ENCODE assay signal across 6 cellular contexts in genomic region chr17:82696916-82697807, GRCh38. TPM values are rescaled to one million over a fixed set of nuclear protein-coding genes. Genes with fewer than 3 reads are reported as not detected.
DNase-seq lines count a peak whose midpoint lies in the region; ATAC-seq, FAIRE-seq and TF ChIP-seq lines count a peak whose summit lies in the region.

No MANE protein-coding gene starts in this region.

- H3K36me3 ChIP-seq in PC-3 (ENCODE audit: low read depth, low read length) (no peaks in the 10 kb centered on the region; the same call in 1 of the 2 replicates), endodermal cell (ENCODE audit: control insufficient read depth, insufficient read depth, low read length) (no peaks in the 10 kb centered on the region)

- H3K9ac ChIP-seq in PC-3 (ENCODE audit: low read length) (peak overlapping the region; percentile 37; the same call in 1 of the 2 replicates), endodermal cell (ENCODE audit: extremely low read depth, low read length, poor library complexity, severe bottlenecking) (no peak overlapping the region)

- 40 to 41% methylated on average over 20 to 48 of the region's 48 CpGs for WGBS in endodermal cell (ENCODE audit: insufficient coverage in 1 of 2, insufficient read length in 1 of 2), 2 experiments

- TF ChIP-seq CTCF in PC-3 (conservative IDR thresholded peaks at IDR 0.05; ENCODE audit: low read depth, low read length) (no peak), endodermal cell (conservative IDR thresholded peaks at IDR 0.05) (no peak)

- no peak for ATAC-seq in PC-3
- ATAC-seq in HG02938 (IDR thresholded peaks at IDR 0.05; ENCODE audit: unreplicated experiment), result no peak

- H3K27me3 Mint-ChIP-seq in endodermal cell (ENCODE audit: insufficient read depth), result peaks cover 57% of the 10 kb centered on the region

- DNase-seq in PC-3 (no peak), endodermal cell (peak; percentile 77), skeletal muscle cell (ENCODE audit: low read depth) (no peak), RCC 7860 (ENCODE audit: low spot score) (no peak), NCI-H1436 treated with DMSO at 0.1 percent for 48 hours (lab: John Stamatoyannopoulos, UW) (no peak)

- FAIRE-seq in RCC 7860 (lab: Jason Lieb, UNC), result no peak

- H3K9me3 ChIP-seq in PC-3 (ENCODE audit: low read length) (no peaks in the 10 kb centered on the region), endodermal cell (ENCODE audit: control insufficient read depth, low read length) (peaks cover 10% of the 10 kb centered on the region)

- peaks cover 5% of the 10 kb centered on the region; the same call in 1 of the 2 replicates for H3K4me1 ChIP-seq in PC-3 (ENCODE audit: insufficient read depth, low read length)
- no peaks in the 10 kb centered on the region for H3K4me1 ChIP-seq in endodermal cell (ENCODE audit: control insufficient read depth, insufficient read depth, low read length)

- H3K79me2 ChIP-seq in PC-3 (ENCODE audit: low read length), result no peaks in the 10 kb centered on the region

- H3K4me3 Mint-ChIP-seq in endodermal cell, result peak overlapping the region; percentile 61

- peaks cover 16% of the 10 kb centered on the region for H3K9me3 Mint-ChIP-seq in endodermal cell

- no peaks in the 10 kb centered on the region for H4K20me1 ChIP-seq in PC-3 (ENCODE audit: low read length)

- H3K27me3 ChIP-seq in PC-3 (ENCODE audit: low read length), result no peaks in the 10 kb centered on the region
- H3K27me3 ChIP-seq in endodermal cell (ENCODE audit: control insufficient read depth, insufficient read depth, low read length, poor library complexity, severe bottlenecking), result peaks cover 50% of the 10 kb centered on the region

- no peak overlapping the region for H3K27ac Mint-ChIP-seq in endodermal cell

- CTCF ChIA-PET in PC-3 (lab: Charles Lee), result no interaction called here

- peak overlapping the region; percentile 30; the same call in 1 of the 2 replicates for H2AFZ ChIP-seq in PC-3 (ENCODE audit: low read length)

- no peaks in the 10 kb centered on the region for H3K9me2 ChIP-seq in PC-3 (replicated peaks; ENCODE audit: low read length)

- H3K27ac ChIP-seq in PC-3 (ENCODE audit: low read length) (no peak overlapping the region), endodermal cell (ENCODE audit: low read depth, low read length) (no peak overlapping the region)

- BruUV-seq in PC-3 (replicated peaks; lab: Mats Ljungman, UMichigan), result no TSS peak

- H3K4me2 ChIP-seq in PC-3 (ENCODE audit: low read length), result peak overlapping the region; percentile 84

- peaks cover 12% of the 10 kb centered on the region for H3K36me3 Mint-ChIP-seq in endodermal cell (ENCODE audit: low read depth)

- no peaks in the 10 kb centered on the region for H3F3A ChIP-seq in PC-3 (ENCODE audit: low read length, unreplicated experiment)

- peak overlapping the region; percentile 69 for H3K4me3 ChIP-seq in PC-3 (ENCODE audit: low read length)
- no peak overlapping the region for H3K4me3 ChIP-seq in endodermal cell (ENCODE audit: low read length)
- H3K4me3 ChIP-seq in skeletal muscle cell (ENCODE audit: low read depth, low read length), result peak overlapping the region; percentile 69

- POLR2A ChIA-PET in PC-3 (lab: Charles Lee; ENCODE audit: unreplicated experiment), result no interaction called here

- H3K4me1 Mint-ChIP-seq in endodermal cell, result no peaks in the 10 kb centered on the region

- intact Hi-C loops in PC-3 (cut with micrococcal nuclease), result no loop called here

RNA-seq across cellular contexts. Expression of gene RAB40B, which starts 1.3 kb away (rescaled TPM):
- total RNA-seq in PC-3 (2014; rRNA removed), result 16.5 and 22.4 TPM in 2 replicates
- 1 to 10 TPM; 1.2 to 4.6 TPM for total RNA-seq in endodermal cell
- polyA plus RNA-seq in endodermal cell (2013, experiment 1 of 2), result 7.2 TPM
- polyA plus RNA-seq in endodermal cell (2013, experiment 2 of 2), result 5.1 TPM

RNA-seq across cellular contexts. Expression of gene FN3KRP, which starts 19.3 kb away (rescaled TPM):
- total RNA-seq in PC-3 (2014; rRNA removed), result 32.9 and 37.4 TPM in 2 replicates
- 10 to 100 TPM; 34.5 to 40.0 TPM for total RNA-seq in endodermal cell
- 32.5 TPM for polyA plus RNA-seq in endodermal cell (2013, experiment 1 of 2)
- polyA plus RNA-seq in endodermal cell (2013, experiment 2 of 2), result 33.8 TPM

RNA-seq across cellular contexts. Expression of gene FN3K, which starts 38.3 kb away (rescaled TPM):
- 8.4 and 14.7 TPM in 2 replicates for total RNA-seq in PC-3 (2014; rRNA removed)
- total RNA-seq in endodermal cell, result 10 to 100 TPM; 24.7 to 35.6 TPM
- 17.1 TPM for polyA plus RNA-seq in endodermal cell (2013, experiment 1 of 2)
- 17.1 TPM for polyA plus RNA-seq in endodermal cell (2013, experiment 2 of 2)

RNA-seq across cellular contexts. Expression of gene WDR45B, which starts 48.9 kb away (rescaled TPM):
- total RNA-seq in PC-3 (2014; rRNA removed) (101 and 110 TPM in 2 replicates), endodermal cell (10 to 100 TPM; 75.3 to 79.1 TPM)
- polyA plus RNA-seq in endodermal cell (2013, experiment 1 of 2), result 79.0 TPM
- 79.4 TPM for polyA plus RNA-seq in endodermal cell (2013, experiment 2 of 2)

RNA-seq across cellular contexts. Expression of gene TBCD, which starts 54.7 kb away (rescaled TPM):
- total RNA-seq in PC-3 (2014; rRNA removed), result 29.6 and 52.5 TPM in 2 replicates
- 100 to 1,000 TPM; 107 TPM for total RNA-seq in endodermal cell
- 107 TPM for polyA plus RNA-seq in endodermal cell (2013, experiment 1 of 2)
- 106 TPM for polyA plus RNA-seq in endodermal cell (2013, experiment 2 of 2)
